In the genomic region with DNA sequence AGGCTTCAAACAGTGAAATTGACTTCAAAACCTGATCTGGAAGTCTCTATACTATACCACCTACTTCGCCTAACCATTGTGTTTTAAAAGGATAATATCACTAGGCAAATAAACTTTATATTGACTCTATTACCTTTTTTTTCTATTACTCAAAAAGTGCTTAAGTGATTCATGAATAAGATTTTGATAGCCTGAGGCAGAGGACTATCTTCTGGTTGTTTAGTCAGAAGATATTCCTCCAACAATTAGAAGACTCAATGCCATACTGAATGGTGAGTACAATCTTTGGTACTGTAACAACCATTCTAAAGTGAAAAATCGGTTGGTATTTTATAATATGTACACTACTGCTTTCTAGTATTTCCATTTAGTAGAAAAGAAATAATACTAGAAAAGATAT, we compare ENCODE assay signal across 33 cellular contexts. TPM values are rescaled to one million over a fixed set of nuclear protein-coding genes. Genes with fewer than 3 reads are reported as not detected.
"Had no signal": no experiment of that assay in that cellular context is flagged by ENCODE, and none has a peak within 500 bp of the region (broad histone marks: within the 10 kb centered on the region; RNA-seq: fewer than 3 reads in every experiment).

No MANE protein-coding gene starts in this region.

- H3K4me3 ChIP-seq: esophagus squamous epithelium, gastrocnemius medialis, heart left ventricle had no signal

- ATAC-seq: activated CD4-positive, CD25-positive, alpha-beta regulatory T cell treated with anti-CD3 and anti-CD28 coated beads, Interleukin-2, amount 50 U/mL, for 24 hours; activated CD8-positive, alpha-beta T cell treated with anti-CD3 and anti-CD28 coated beads for 36 hours; activated T-cell treated with anti-CD3 and anti-CD28 coated beads, Interleukin-2, amount 50 U/mL, for 4 hours; activated T-helper 17 cell treated with anti-CD3 and anti-CD28 coated beads, Interleukin-2, amount 50 U/mL, for 72 hours; effector memory CD8-positive, alpha-beta T cell; gastrocnemius medialis; heart left ventricle; T-cell had no signal

- DNase-seq: activated B cell treated with CpG ODN at 0.5 μM for 24 hours; activated CD4-positive, alpha-beta T cell treated with anti-CD3 and anti-CD28 coated beads for 48 hours; activated CD4-positive, alpha-beta T cell treated with anti-CD3 and anti-CD28 coated beads, Interleukin-2, amount 50 U/mL, for 1 hour; activated CD4-positive, alpha-beta T cell treated with anti-CD3 and anti-CD28 coated beads, Interleukin-2, amount 50 U/mL, for 48 hours; activated CD8-positive, alpha-beta memory T cell treated with anti-CD3 and anti-CD28 coated beads for 24 hours; activated CD8-positive, alpha-beta T cell treated with anti-CD3 and anti-CD28 coated beads for 36 hours; activated effector memory CD4-positive, alpha-beta T cell treated with Interleukin-2 at 50 U/mL for 16 hours; activated gamma-delta T cell treated with Interleukin-2 at 50 U/mL for 16 hours; activated naive CD4-positive, alpha-beta T cell treated with anti-CD3 and anti-CD28 coated beads, Interleukin-2, amount 50 U/mL, for 16 hours; activated naive CD4-positive, alpha-beta T cell treated with Interleukin-2 at 50 U/mL for 16 hours; activated T-cell treated with anti-CD3 and anti-CD28 coated beads, Interleukin-2, amount 50 U/mL, for 4 hours; amniotic stem cell; anterior cingulate cortex; brain microvascular endothelial cell; caudate nucleus; cortex of kidney; dermis blood vessel endothelial cell; effector CD4-positive, alpha-beta T cell; effector memory CD8-positive, alpha-beta T cell; esophagus squamous epithelium; gastrocnemius medialis; glutamatergic neuron; heart left ventricle; T-cell; T1000; WERI-Rb-1 had no signal

- H3K36me3 ChIP-seq: brain microvascular endothelial cell, esophagus squamous epithelium, gastrocnemius medialis, heart left ventricle, WERI-Rb-1 had no signal

- H3K27ac ChIP-seq: brain microvascular endothelial cell, epithelial cell of prostate, esophagus squamous epithelium, gastrocnemius medialis, heart left ventricle, WERI-Rb-1 had no signal

- H3K9me3 ChIP-seq: esophagus squamous epithelium, gastrocnemius medialis, heart left ventricle had no signal

- FAIRE-seq: astrocyte, colon had no signal

- H3K4me1 ChIP-seq: esophagus squamous epithelium, gastrocnemius medialis, heart left ventricle had no signal

- H3K27me3 ChIP-seq: brain microvascular endothelial cell, esophagus squamous epithelium, gastrocnemius medialis had no signal

RNA-seq across cellular contexts. Expression of gene SLC6A15, which starts 22.8 kb away (rescaled TPM):
- total RNA-seq: activated B cell treated with CpG ODN at 0.5 μM for 24 hours; activated CD8-positive, alpha-beta T cell treated with anti-CD3 and anti-CD28 coated beads for 36 hours; chondrocyte; heart left ventricle; T-helper 2 cell treated with Interferon-gamma antibody and Interleukin-4, amounts not matched to agents 100 ng/mL and 5 ng/mL, for 36 hours had no signal
